23 cellular contexts compared by ENCODE assay signal in genomic region chr18:57281519-57281918, GRCh38.
"Had no signal": no experiment of that assay in that cellular context is flagged by ENCODE, and none has a peak within 500 bp of the region (broad histone marks: within the 10 kb centered on the region; RNA-seq: fewer than 3 reads in every experiment).

No MANE protein-coding gene starts in this region.

- FAIRE-seq: endometrium, endothelial cell of umbilical vein had no signal

- DNase-seq: activated CD4-positive, alpha-beta memory T cell treated with anti-CD3 and anti-CD28 coated beads, Interleukin-2, amount 10 ng/mL, durations not matched to agents 7 days and 5 days; activated CD4-positive, alpha-beta T cell treated with anti-CD3 and anti-CD28 coated beads for 1 hour; activated CD4-positive, alpha-beta T cell treated with anti-CD3 and anti-CD28 coated beads for 4 hours; activated CD4-positive, alpha-beta T cell treated with anti-CD3 and anti-CD28 coated beads, Interleukin-2, amount 10 ng/mL, durations not matched to agents 7 days and 5 days; activated CD4-positive, alpha-beta T cell treated with anti-CD3 and anti-CD28 coated beads, Interleukin-2, amount 50 U/mL, for 4 hours; activated CD8-positive, alpha-beta memory T cell treated with anti-CD3 and anti-CD28 coated beads, Interleukin-2, amount 50 U/mL, for 48 hours; activated gamma-delta T cell; activated naive CD4-positive, alpha-beta T cell; activated naive CD4-positive, alpha-beta T cell treated with anti-CD3 and anti-CD28 coated beads, Interleukin-2, amount 10 ng/mL, durations not matched to agents 7 days and 5 days; activated naive CD8-positive, alpha-beta T cell treated with anti-CD3 and anti-CD28 coated beads, Interleukin-2, amount 10 ng/mL, durations not matched to agents 7 days and 5 days; activated T-cell treated with anti-CD3 and anti-CD28 coated beads for 4 hours; activated T-cell treated with anti-CD3 and anti-CD28 coated beads, Interleukin-2, amount 50 U/mL, for 24 hours; activated T-cell treated with anti-CD3 and anti-CD28 coated beads, Interleukin-2, amount 50 U/mL, for 72 hours; central memory CD4-positive, alpha-beta T cell; cerebellar nuclear complex; colonic mucosa; effector CD8-positive, alpha-beta T cell; esophagus squamous epithelium; foreskin melanocyte; head of caudate nucleus; T-helper 2 cell had no signal
